Comparison of ENCODE assay signal across 17 cellular contexts in genomic region chr1:25522240-25522639, GRCh38. TPM values are rescaled to one million over a fixed set of nuclear protein-coding genes. Genes with fewer than 3 reads are reported as not detected.
DNase-seq lines count a peak whose midpoint lies in the region; ATAC-seq, FAIRE-seq and TF ChIP-seq lines count a peak whose summit lies in the region.
"Had no signal": no experiment of that assay in that cellular context is flagged by ENCODE, and none has a peak within 500 bp of the region (broad histone marks: within the 10 kb centered on the region; RNA-seq: fewer than 3 reads in every experiment).

No MANE protein-coding gene starts in this region.

- peaks cover 8% of the 10 kb centered on the region for H3K9me3 Mint-ChIP-seq in osteocyte (ENCODE audit: unreplicated experiment)

- H3K36me3 Mint-ChIP-seq in osteocyte (ENCODE audit: unreplicated experiment): no peaks in the 10 kb centered on the region

- peak; percentile 31 for DNase-seq in GM19239 (ENCODE audit: insufficient read length, low spot score)
- DNase-seq in NCI-H69 (lab: John Stamatoyannopoulos, UW): peak; percentile 29
- DNase-seq in left kidney (ENCODE audit: low read depth, low spot score): peak; percentile 59
- DNase-seq in mucosa of descending colon: no peak
- DNase-seq in foreskin fibroblast: no peak
- no peak for DNase-seq in osteocyte (ENCODE audit: extremely low spot score, unreplicated experiment)
- DNase-seq: Calu3; foreskin keratinocyte; left ventricle myocardium inferior; NCI-H2029 treated with DMSO at 0.1 percent for 48 hours; NCI-H82; stimulated activated CD4-positive, alpha-beta T cell treated with anti-CD3 and anti-CD28 coated beads, Interleukin-2, amount 100 ng/mL, for 24 hours had no signal

- H4K20me1 ChIP-seq in BLaER1: no peaks in the 10 kb centered on the region

- peak overlapping the region; percentile 71 for H3K4me2 ChIP-seq in BLaER1

- peaks cover 2% of the 10 kb centered on the region for H3K4me1 Mint-ChIP-seq in osteocyte (ENCODE audit: unreplicated experiment)
- H3K4me1 Mint-ChIP-seq: B cell had no signal

- H3K4me3 ChIP-seq in BLaER1: no peak overlapping the region
- H3K4me3 ChIP-seq in mucosa of descending colon: no peak overlapping the region
- no peak overlapping the region for H3K4me3 ChIP-seq in foreskin fibroblast (ENCODE audit: low read depth in 1 of 2, low read length in 2 of 2)
- H3K4me3 ChIP-seq: left ventricle myocardium inferior, SJSA1 had no signal

- H3K27ac ChIP-seq in BLaER1: no peak overlapping the region
- H3K27ac ChIP-seq: foreskin keratinocyte, left ventricle myocardium inferior, SJSA1 had no signal

- H3K27me3 Mint-ChIP-seq in osteocyte (ENCODE audit: unreplicated experiment): peaks cover 9% of the 10 kb centered on the region
- H3K27me3 Mint-ChIP-seq: dendritic cell treated with granulocyte-macrophage colony-stimulating factor and Interleukin-4, amounts not matched to agents 40 ng/mL and 50 ng/mL, for 4 days had no signal

- H3K4me1 ChIP-seq in BLaER1 (peaks cover 47% of the 10 kb centered on the region), mucosa of descending colon (ENCODE audit: low read depth) (no peaks in the 10 kb centered on the region)
- H3K4me1 ChIP-seq: SJSA1 had no signal

- H3K27me3 ChIP-seq in BLaER1: no peaks in the 10 kb centered on the region
- H3K27me3 ChIP-seq: SJSA1 had no signal

- TF ChIP-seq CTCF in mucosa of descending colon (IDR thresholded peaks at IDR 0.05) (no peak), foreskin fibroblast (IDR thresholded peaks at IDR 0.05; ENCODE audit: low read depth, low read length) (no peak), osteocyte (IDR thresholded peaks at IDR 0.05) (no peak)

- no peak for ATAC-seq in mucosa of descending colon
- ATAC-seq: activated CD4-positive, CD25-positive, alpha-beta regulatory T cell treated with anti-CD3 and anti-CD28 coated beads, Interleukin-2, amount 50 U/mL, for 24 hours; foreskin keratinocyte had no signal

- no peak overlapping the region for H3K4me3 Mint-ChIP-seq in osteocyte (ENCODE audit: unreplicated experiment)
- H3K4me3 Mint-ChIP-seq: B cell; dendritic cell treated with granulocyte-macrophage colony-stimulating factor and Interleukin-4, amounts not matched to agents 40 ng/mL and 50 ng/mL, for 4 days had no signal

- H3K36me3 ChIP-seq in BLaER1 (no peaks in the 10 kb centered on the region), mucosa of descending colon (ENCODE audit: low read depth) (no peaks in the 10 kb centered on the region)
- H3K36me3 ChIP-seq: left ventricle myocardium inferior, SJSA1 had no signal

- H3K9ac ChIP-seq in BLaER1: no peak overlapping the region

- H3K27ac Mint-ChIP-seq in osteocyte (ENCODE audit: unreplicated experiment): no peak overlapping the region
- H3K27ac Mint-ChIP-seq: B cell; dendritic cell treated with granulocyte-macrophage colony-stimulating factor and Interleukin-4, amounts not matched to agents 40 ng/mL and 50 ng/mL, for 4 days had no signal

- FAIRE-seq in GM19239 (lab: Jason Lieb, UNC): peak; percentile 70

- intact Hi-C loops in mucosa of descending colon (cut with DNase I, micrococcal nuclease): loop anchor here in 1 of 2 donors (10.0 kb wide), 1 partner anchor 117 kb away; no protein-coding TSS in a partner anchor

- H3K9me3 ChIP-seq in BLaER1: no peaks in the 10 kb centered on the region
- no peaks in the 10 kb centered on the region for H3K9me3 ChIP-seq in mucosa of descending colon
- H3K9me3 ChIP-seq: SJSA1 had no signal

RNA-seq across cellular contexts. Expression of gene LDLRAP1, which starts 21.2 kb away (rescaled TPM):
- total RNA-seq in mucosa of descending colon: 10 to 100 TPM; 31.0 to 43.5 (median 37.0) TPM
- 31.3 and 34.3 TPM in 2 replicates for total RNA-seq in osteocyte

Comparison
In these comparisons a context has a peak if more than half of its experiments do, and no peak if none do; other contexts are left out.
1. DNase-seq: peak in GM19239 (single experiment), NCI-H69 (single experiment) and left kidney (single experiment); none in mucosa of descending colon (0 of 3), foreskin fibroblast (0 of 2) and osteocyte (single experiment).